ENCODE assay signal across 9 cellular contexts in genomic region chr1:9191216-9191615, GRCh38.
"Had no signal": no experiment of that assay in that cellular context is flagged by ENCODE, and none has a peak within 500 bp of the region (broad histone marks: within the 10 kb centered on the region; RNA-seq: fewer than 3 reads in every experiment).

No MANE protein-coding gene starts in this region.

- DNase-seq: GM23248, GOT3, H7, HFFc6, KG1 had no signal

- FAIRE-seq: HTR-8/SVneo, K562 had no signal

- H3K9me3 ChIP-seq: HAP-1 had no signal

- ATAC-seq: HCT116, K562 had no signal

- H2AFZ ChIP-seq: GM23248 had no signal

- H3K4me1 ChIP-seq: HAP-1 had no signal

- H3K9ac ChIP-seq: GM23248 had no signal

- H3K27ac ChIP-seq: GM23248 had no signal

- H3K4me3 ChIP-seq: GM23248, HAP-1, K562 had no signal

- H3K36me3 ChIP-seq: HAP-1 had no signal
